Comparison of ENCODE assay signal across 14 cellular contexts in the genomic region with DNA sequence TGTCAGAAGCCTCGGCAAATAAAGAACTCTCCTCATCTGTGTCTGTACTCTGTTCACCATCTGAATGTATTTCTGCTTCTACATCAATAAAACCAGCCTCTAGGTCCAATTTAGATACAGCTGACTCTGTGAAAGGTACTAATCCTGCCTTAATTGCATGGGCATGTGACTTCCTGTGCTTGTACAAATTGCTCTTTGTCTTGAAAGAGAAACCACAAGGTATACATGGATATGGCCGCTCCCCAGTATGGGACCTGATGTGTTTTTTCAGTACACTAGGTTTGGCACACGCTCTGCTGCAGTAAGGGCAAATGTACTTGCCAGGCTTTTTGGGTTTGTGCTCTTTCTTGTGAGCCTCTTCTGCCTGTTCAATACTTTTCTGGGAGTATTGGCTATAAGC.
A peak's percentile ranks its signal among the peaks of the same experiment; 100 is the strongest.
DNase-seq lines count a peak whose midpoint lies in the region; ATAC-seq, FAIRE-seq and TF ChIP-seq lines count a peak whose summit lies in the region.
"Had no signal": no experiment of that assay in that cellular context is flagged by ENCODE, and none has a peak within 500 bp of the region (broad histone marks: within the 10 kb centered on the region; RNA-seq: fewer than 3 reads in every experiment).

No MANE protein-coding gene starts in this region.

- TF ChIP-seq CTCF in CD14-positive monocyte (IDR thresholded peaks at IDR 0.05) = no peak

- H3K27me3 ChIP-seq in small intestine (ENCODE audit: control insufficient read depth in 2 of 2, insufficient read depth in 2 of 2, low read length in 2 of 2) = no peaks in the 10 kb centered on the region
- no peaks in the 10 kb centered on the region for H3K27me3 ChIP-seq in aorta (ENCODE audit: control insufficient read depth in 1 of 2, insufficient read depth in 2 of 2, low read length in 1 of 2)

- no peaks in the 10 kb centered on the region for H3K9me3 Mint-ChIP-seq in activated T-cell treated with anti-CD3 and anti-CD28 coated beads, Interleukin-2, amount 50 U/mL, for 4 hours
- H3K9me3 Mint-ChIP-seq in activated naive CD8-positive, alpha-beta T cell (ENCODE audit: low read depth) = no peaks in the 10 kb centered on the region
- peaks cover 0 to 2% (median 0%) of the 10 kb centered on the region in 7 donors for H3K9me3 Mint-ChIP-seq in CD14-positive monocyte

- H3K27ac ChIP-seq in small intestine (ENCODE audit: low read depth in 1 of 2, low read length in 1 of 2) (peak overlapping the region in 1 of 2 donors; percentile 57), aorta (ENCODE audit: low read depth in 1 of 2, low read length in 2 of 2) (no peak overlapping the region)
- H3K27ac ChIP-seq: C4-2B, WERI-Rb-1 had no signal

- no peaks in the 10 kb centered on the region for H3K9me3 ChIP-seq in small intestine (ENCODE audit: control insufficient read depth, low read depth)
- H3K9me3 ChIP-seq in aorta (ENCODE audit: control insufficient read depth, low read length) = no peaks in the 10 kb centered on the region

- FAIRE-seq in small intestine (lab: Jason Lieb, UNC) = no peak
- FAIRE-seq: H1 had no signal

- DNase-seq in activated T-cell treated with anti-CD3 and anti-CD28 coated beads, Interleukin-2, amount 50 U/mL, for 4 hours = no peak
- DNase-seq in activated T-cell treated with anti-CD3 and anti-CD28 coated beads, Interleukin-2, amount 50 U/mL, for 1 hour = no peak
- DNase-seq in NCI-H2107 (lab: John Stamatoyannopoulos, UW) = peak; percentile 16
- peak; percentile 71 for DNase-seq in small intestine
- no peak for DNase-seq in D341Med (ENCODE audit: low spot score)
- no peak for DNase-seq in aorta
- no peak for DNase-seq in CD14-positive monocyte (ENCODE audit: low spot score)
- DNase-seq: left cardiac atrium, NCI-H2029, NCI-H524, WERI-Rb-1 had no signal

- no peaks in the 10 kb centered on the region for H3K4me1 ChIP-seq in small intestine (ENCODE audit: control insufficient read depth in 2 of 2, insufficient read depth in 1 of 2, low read depth in 1 of 2, low read length in 1 of 2)
- no peaks in the 10 kb centered on the region for H3K4me1 ChIP-seq in aorta (ENCODE audit: control insufficient read depth in 1 of 2, insufficient read depth in 2 of 2, low read length in 2 of 2)

- H3K4me1 Mint-ChIP-seq in activated T-cell treated with anti-CD3 and anti-CD28 coated beads, Interleukin-2, amount 50 U/mL, for 4 hours (ENCODE audit: low read depth) = peaks cover 47% of the 10 kb centered on the region
- H3K4me1 Mint-ChIP-seq in activated naive CD8-positive, alpha-beta T cell (ENCODE audit: low read depth) = peaks cover 60% of the 10 kb centered on the region
- H3K4me1 Mint-ChIP-seq in CD14-positive monocyte = no peaks in the 10 kb centered on the region

- peak overlapping the region; percentile 78 for H3K27ac Mint-ChIP-seq in activated naive CD8-positive, alpha-beta T cell
- H3K27ac Mint-ChIP-seq in CD14-positive monocyte = no peak overlapping the region

- H3K4me3 ChIP-seq in small intestine (ENCODE audit: low read depth in 1 of 2, low read length in 2 of 2) = no peak overlapping the region
- no peak overlapping the region for H3K4me3 ChIP-seq in aorta (ENCODE audit: low read length in 2 of 2)

- intact Hi-C loops in aorta (cut with DNase I) = no loop called here
- intact Hi-C loops in CD14-positive monocyte (cut with micrococcal nuclease) = no loop called here

- peaks cover 64% of the 10 kb centered on the region for H3K36me3 Mint-ChIP-seq in activated T-cell treated with anti-CD3 and anti-CD28 coated beads, Interleukin-2, amount 50 U/mL, for 4 hours (ENCODE audit: insufficient read depth)
- H3K36me3 Mint-ChIP-seq in activated naive CD8-positive, alpha-beta T cell = peaks cover 38% of the 10 kb centered on the region
- H3K36me3 Mint-ChIP-seq in CD14-positive monocyte = peaks cover 9 to 18% of the 10 kb centered on the region in 2 donors

- 31 to 67% (median 48%) methylated on average over 3 of the region's 3 CpGs for WGBS in small intestine, 3 donors
- WGBS in aorta, 2 donors = 94 to 98% methylated on average over 3 of the region's 3 CpGs

- H3K27me3 Mint-ChIP-seq in activated T-cell treated with anti-CD3 and anti-CD28 coated beads, Interleukin-2, amount 50 U/mL, for 4 hours (ENCODE audit: low read depth) = no peaks in the 10 kb centered on the region
- no peaks in the 10 kb centered on the region for H3K27me3 Mint-ChIP-seq in activated naive CD8-positive, alpha-beta T cell
- H3K27me3 Mint-ChIP-seq in CD14-positive monocyte (ENCODE audit: low read depth in 3 of 3) = peaks cover 0 to 2% (median 0%) of the 10 kb centered on the region in 3 donors

- ATAC-seq in activated T-cell treated with anti-CD3 and anti-CD28 coated beads, Interleukin-2, amount 50 U/mL, for 4 hours = peak; percentile 44 to 56
- no peak for ATAC-seq in aorta (ENCODE audit: low FRiP score)
- ATAC-seq: left cardiac atrium had no signal

- peak overlapping the region; percentile 36 for H3K4me3 Mint-ChIP-seq in activated T-cell treated with anti-CD3 and anti-CD28 coated beads, Interleukin-2, amount 50 U/mL, for 4 hours
- H3K4me3 Mint-ChIP-seq in activated naive CD8-positive, alpha-beta T cell = peak overlapping the region; percentile 6
- no peak overlapping the region for H3K4me3 Mint-ChIP-seq in CD14-positive monocyte

- H3K36me3 ChIP-seq in small intestine (ENCODE audit: control insufficient read depth in 2 of 2, insufficient read depth in 2 of 2, low read length in 2 of 2) (peaks cover 0 to 5% of the 10 kb centered on the region in 2 donors), aorta (ENCODE audit: control insufficient read depth in 1 of 2, insufficient read depth in 2 of 2, low read length in 1 of 2) (peaks cover 0 to 5% of the 10 kb centered on the region in 2 donors)
- H3K36me3 ChIP-seq: WERI-Rb-1 had no signal

Comparison
In these comparisons a context has a peak if more than half of its experiments do, and no peak if none do; other contexts are left out.
1. DNase-seq: peak in NCI-H2107 (single experiment) and small intestine (single experiment); none in activated T-cell treated with anti-CD3 and anti-CD28 coated beads, Interleukin-2, amount 50 U/mL, for 4 hours (single experiment), activated T-cell treated with anti-CD3 and anti-CD28 coated beads, Interleukin-2, amount 50 U/mL, for 1 hour (single experiment), D341Med (single experiment), aorta (0 of 2) and CD14-positive monocyte (single experiment).
2. H3K4me3 Mint-ChIP-seq: peak in activated T-cell treated with anti-CD3 and anti-CD28 coated beads, Interleukin-2, amount 50 U/mL, for 4 hours (single experiment) and activated naive CD8-positive, alpha-beta T cell (single experiment); none in CD14-positive monocyte (0 of 2).